ENCODE assay signal across 8 cellular contexts in the genomic region with DNA sequence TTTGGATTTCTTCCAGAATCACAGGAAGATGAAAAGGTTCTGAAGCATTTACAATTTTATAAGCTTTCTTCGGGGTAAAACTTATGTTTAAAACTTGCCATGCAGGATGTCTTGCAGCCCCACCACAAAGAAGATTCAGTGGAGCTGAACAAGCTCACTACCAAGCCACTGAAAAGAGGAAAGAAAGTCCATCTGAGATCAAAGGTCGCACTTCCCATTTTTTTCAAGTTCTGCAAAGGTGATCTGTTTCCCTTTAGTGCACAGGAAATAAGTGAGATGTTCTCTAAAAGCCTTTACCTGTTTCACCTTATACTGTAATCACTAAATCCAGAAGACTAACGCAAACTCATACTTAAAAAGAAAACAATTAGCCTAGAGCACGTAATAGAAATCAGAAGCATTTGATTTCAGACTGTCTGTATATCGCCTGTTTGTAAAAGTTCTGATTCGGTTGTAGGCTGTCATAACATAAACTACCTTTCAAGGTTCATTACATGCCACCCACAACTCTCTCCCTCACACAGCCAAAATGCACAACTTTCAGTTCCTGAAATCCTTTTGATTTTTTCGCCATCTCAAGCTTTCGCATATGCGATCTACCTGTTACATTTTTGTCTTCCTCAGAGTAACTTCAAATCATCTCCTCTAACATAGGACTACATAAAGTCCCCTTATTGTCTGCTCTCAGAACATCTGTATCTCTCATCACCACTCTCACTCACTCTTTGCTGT. TPM values are rescaled to one million over a fixed set of nuclear protein-coding genes. Genes with fewer than 3 reads are reported as not detected.
DNase-seq lines count a peak whose midpoint lies in the region; ATAC-seq, FAIRE-seq and TF ChIP-seq lines count a peak whose summit lies in the region.

No MANE protein-coding gene starts in this region.

- no peaks in the 10 kb centered on the region for H3K9me3 ChIP-seq in NT2/D1 (ENCODE audit: insufficient read depth, low read length)
- H3K9me3 ChIP-seq in HepG2 (ENCODE audit: low read length), result no peaks in the 10 kb centered on the region

- H3K9me3 Mint-ChIP-seq in activated CD4-positive, alpha-beta T cell treated with anti-CD3 and anti-CD28 coated beads, Interleukin-2, amount 10 ng/mL, durations not matched to agents 7 days and 5 days, result no peaks in the 10 kb centered on the region
- H3K9me3 Mint-ChIP-seq in CD14-positive monocyte, result no peaks in the 10 kb centered on the region

- in situ Hi-C loops in HepG2 (cut with HindIII; ENCODE audit: extremely low pct_ligation_motif_present, low pct_unique_long_range_greater_than_20kb), result no loop called here

- H3K4me3 ChIP-seq in NT2/D1 (ENCODE audit: insufficient read length, low read depth), result peak overlapping the region; percentile 86
- peak overlapping the region; percentile 88 to 92 (median 90); a peak in 5 of 6 replicates for H3K4me3 ChIP-seq in HepG2 (replicated peaks in 1 of 3; ENCODE audit: insufficient read depth in 1 of 3, low read depth in 2 of 3, low read length in 3 of 3)

- no peak for TF ChIP-seq POLR2A in HepG2 (IDR thresholded peaks at IDR 0.05; ENCODE audit: insufficient read depth in 1 of 2, low read depth in 2 of 2, low read length in 2 of 2)

- CTCF ChIA-PET in HepG2 (lab: Yijun Ruan, JAX; ENCODE audit: low intra/inter-chr PET ratio, low total read pairs), result no interaction called here
- CTCF ChIA-PET in activated CD4-positive, alpha-beta T cell treated with anti-CD3 and anti-CD28 coated beads, Interleukin-2, amount 10 ng/mL, durations not matched to agents 7 days and 5 days (lab: Charles Lee), result interaction anchor here (0.8 to 1.5 kb wide), 5 partner anchors 9 to 175 kb away, joined by 3 to 5 read pairs (median 3); a partner anchor contains a TSS

- 80% methylated on average over 9 of the region's 9 CpGs for WGBS in HepG2 (ENCODE audit: low lambda C conversion rate)

- peaks cover 19% of the 10 kb centered on the region for H3K4me1 Mint-ChIP-seq in activated CD4-positive, alpha-beta T cell treated with anti-CD3 and anti-CD28 coated beads, Interleukin-2, amount 10 ng/mL, durations not matched to agents 7 days and 5 days
- peaks cover 33% of the 10 kb centered on the region for H3K4me1 Mint-ChIP-seq in CD14-positive monocyte

- peaks cover 23% of the 10 kb centered on the region for H4K20me1 ChIP-seq in HepG2 (ENCODE audit: insufficient read depth, low read length)

- FAIRE-seq in HepG2 (lab: Jason Lieb, UNC) (no peak), RCC 7860 (lab: Jason Lieb, UNC) (no peak)

- intact Hi-C loops in HepG2 (cut with micrococcal nuclease; ENCODE audit: unreplicated experiment) (loop anchor here (1.0 to 2.0 kb wide), 3 partner anchors 45 to 79 kb away; a partner anchor contains a TSS), CD14-positive monocyte (cut with micrococcal nuclease) (loop anchor here in 1 of 2 donors (10.0 kb wide), 1 partner anchor 77 kb away; a partner anchor contains a TSS)

- no peak for TF ChIP-seq RAD21 in HepG2 (CRISPR knock-in tag; IDR thresholded peaks at IDR 0.05)

- H3K79me2 ChIP-seq in HepG2 (ENCODE audit: insufficient read depth, low read length), result peaks cover 85% of the 10 kb centered on the region

- peak overlapping the region; percentile 86 for H3K27ac ChIP-seq in HepG2 (ENCODE audit: extremely low read length, insufficient read depth, low read length)

- H3K4me2 ChIP-seq in HepG2 (ENCODE audit: low read depth, low read length), result peak overlapping the region; percentile 83

- H3K27me3 ChIP-seq in NT2/D1 (ENCODE audit: insufficient read depth, insufficient read length) (no peaks in the 10 kb centered on the region), HepG2 (ENCODE audit: control insufficient read depth in 1 of 2, insufficient read depth in 2 of 2, low read length in 2 of 2) (no peaks in the 10 kb centered on the region; a peak in 1 of 5 replicates)

- DNase-seq in EH (ENCODE audit: low read depth) (peak; percentile 9), NT2/D1 (ENCODE audit: low read depth, low spot score) (no peak), HepG2 (ENCODE audit: low spot score) (no peak), CD14-positive monocyte (ENCODE audit: low spot score) (no peak), RCC 7860 (ENCODE audit: low spot score) (no peak)
- no peak for DNase-seq in activated CD4-positive, alpha-beta T cell treated with anti-CD3 and anti-CD28 coated beads, Interleukin-2, amount 10 ng/mL, durations not matched to agents 7 days and 5 days
- DNase-seq in activated effector memory CD4-positive, alpha-beta T cell treated with Interleukin-2 at 50 U/mL for 16 hours, result no peak

- H3K4me3 Mint-ChIP-seq in activated CD4-positive, alpha-beta T cell treated with anti-CD3 and anti-CD28 coated beads, Interleukin-2, amount 10 ng/mL, durations not matched to agents 7 days and 5 days, result no peak overlapping the region
- H3K4me3 Mint-ChIP-seq in CD14-positive monocyte, result no peak overlapping the region

- H3K36me3 Mint-ChIP-seq in activated CD4-positive, alpha-beta T cell treated with anti-CD3 and anti-CD28 coated beads, Interleukin-2, amount 10 ng/mL, durations not matched to agents 7 days and 5 days (ENCODE audit: low read depth), result peaks cover 7% of the 10 kb centered on the region
- H3K36me3 Mint-ChIP-seq in CD14-positive monocyte, result peaks cover 10 to 13% of the 10 kb centered on the region in 2 donors

- H3K36me3 ChIP-seq in NT2/D1 (ENCODE audit: insufficient read depth, insufficient read length, low read length), result no peaks in the 10 kb centered on the region
- no peaks in the 10 kb centered on the region for H3K36me3 ChIP-seq in HepG2 (replicated peaks in 1 of 2; ENCODE audit: control insufficient read depth in 1 of 2, insufficient read depth in 2 of 2, low read length in 2 of 2)

- no peak overlapping the region for H3K27ac Mint-ChIP-seq in activated CD4-positive, alpha-beta T cell treated with anti-CD3 and anti-CD28 coated beads, Interleukin-2, amount 10 ng/mL, durations not matched to agents 7 days and 5 days
- peak overlapping the region in 1 of 7 donors; percentile 14 for H3K27ac Mint-ChIP-seq in CD14-positive monocyte

- ATAC-seq in GM21737 (IDR thresholded peaks at IDR 0.05; ENCODE audit: unreplicated experiment) (peak; percentile 41), HepG2 (no peak)

- no TSS peak for BruUV-seq in HepG2 (replicated peaks; lab: Mats Ljungman, UMichigan)

- TF ChIP-seq CTCF in HepG2 (CRISPR knock-in tag; IDR thresholded peaks at IDR 0.05) (no peak), CD14-positive monocyte (IDR thresholded peaks at IDR 0.05) (no peak)

- TF ChIP-seq EP300 in HepG2 (IDR thresholded peaks at IDR 0.05; ENCODE audit: low read depth in 2 of 2, low read length in 2 of 2) (no peak), HepG2 (CRISPR knock-in tag; IDR thresholded peaks at IDR 0.05; ENCODE audit: borderline replicate concordance) (no peak)

- H3K9ac ChIP-seq in NT2/D1 (ENCODE audit: insufficient read length, low read depth) (peak overlapping the region; percentile 94), HepG2 (ENCODE audit: insufficient read depth, low read depth, low read length) (peak overlapping the region; percentile 91)

- no peaks in the 10 kb centered on the region for H3K27me3 Mint-ChIP-seq in activated CD4-positive, alpha-beta T cell treated with anti-CD3 and anti-CD28 coated beads, Interleukin-2, amount 10 ng/mL, durations not matched to agents 7 days and 5 days
- H3K27me3 Mint-ChIP-seq in CD14-positive monocyte (ENCODE audit: low read depth in 3 of 3), result no peaks in the 10 kb centered on the region

- no peak overlapping the region for H2AFZ ChIP-seq in HepG2 (ENCODE audit: low read length)

- H3K4me1 ChIP-seq in NT2/D1 (ENCODE audit: insufficient read depth, insufficient read length) (no peaks in the 10 kb centered on the region), HepG2 (ENCODE audit: insufficient read depth, low read length) (peaks cover 67% of the 10 kb centered on the region)

- POLR2A ChIA-PET in HepG2 (lab: Yijun Ruan, JAX), result interaction anchor here (0.8 to 3.6 kb wide), 7 partner anchors 8 to 75 kb away, joined by 3 to 37 read pairs (median 7); a partner anchor contains a TSS
- POLR2A ChIA-PET in activated CD4-positive, alpha-beta T cell treated with anti-CD3 and anti-CD28 coated beads, Interleukin-2, amount 10 ng/mL, durations not matched to agents 7 days and 5 days (lab: Charles Lee), result interaction anchor here (0.9 kb wide), 1 partner anchor 175 kb away, joined by 4 read pairs; no protein-coding TSS in a partner anchor

TF ChIP-seq in HepG2, 621 proteins besides CTCF, POLR2A, EP300 and RAD21 (continues in another document):
- TF ChIP-seq NR2F1 (CRISPR knock-in tag; IDR thresholded peaks at IDR 0.05) (peak; percentile 10 to 29; a peak in 1 of 4 replicates), HNF4A (CRISPR knock-in tag; IDR thresholded peaks at IDR 0.05) (peak; percentile 57), ZFP90 (CRISPR knock-in tag; IDR thresholded peaks at IDR 0.05; ENCODE audit: borderline replicate concordance) (no peak), GATAD1 (CRISPR knock-in tag; IDR thresholded peaks at IDR 0.05) (0 out of 2 replicates have a peak, but pooled peaks have one; percentile 6), CENPT (CRISPR knock-in tag; IDR thresholded peaks at IDR 0.05; ENCODE audit: low read depth) (no peak)

RNA-seq across cellular contexts. Expression of a gene that starts 1.8 kb away (rescaled TPM):
- 98.1 and 143 TPM in 2 replicates for total RNA-seq in HepG2 (2016; rRNA removed; fragmentation: Illumina TruSeq; extraction: Trizol)
- total RNA-seq in HepG2 (2016; cell fraction: cytosol; rRNA removed; fragmentation: Illumina TruSeq; extraction: Trizol; ENCODE audit: low read depth), result 13.1 and 17.5 TPM in 2 replicates
- 93.2 and 152 TPM in 2 replicates for total RNA-seq in HepG2 (2016; cell fraction: insoluble cytoplasmic fraction; rRNA removed; fragmentation: Illumina TruSeq; extraction: Trizol)
- total RNA-seq in HepG2 (2016; cell fraction: membrane; rRNA removed; fragmentation: Illumina TruSeq; extraction: Trizol), result 28.7 and 33.7 TPM in 2 replicates
- total RNA-seq in HepG2 (2016; cell fraction: nucleus; rRNA removed; fragmentation: Illumina TruSeq; extraction: Trizol), result 73.0 and 77.3 TPM in 2 replicates
- polyA plus RNA-seq in HepG2 (2011; rRNA removed) (25.4 and 32.8 TPM in 2 replicates), CD14-positive monocyte (100 to 1,000 TPM; 102 to 104 TPM)
- 14.2 and 20.3 TPM in 2 replicates for polyA plus RNA-seq in HepG2 (2011; cell fraction: cytosol; rRNA removed)
- polyA plus RNA-seq in HepG2 (2011; cell fraction: nucleus; rRNA removed), result 12.5 and 14.9 TPM in 2 replicates
- polyA plus RNA-seq in HepG2 (2012), result 50.4 and 56.6 TPM in 2 replicates
- 17.0 and 21.2 TPM in 2 replicates for polyA plus RNA-seq in HepG2 (2016; cell fraction: cytosol; fragmentation: Illumina TruSeq; extraction: Trizol; ENCODE audit: low read depth)
- 148 and 165 TPM in 2 replicates for polyA plus RNA-seq in HepG2 (2016; cell fraction: insoluble cytoplasmic fraction; fragmentation: Illumina TruSeq; extraction: Trizol; ENCODE audit: low read depth)
- polyA plus RNA-seq in HepG2 (2016; cell fraction: membrane; fragmentation: Illumina TruSeq; extraction: Trizol; ENCODE audit: low read depth), result 30.8 and 32.0 TPM in 2 replicates
- polyA plus RNA-seq in HepG2 (2016; cell fraction: nucleus; fragmentation: Illumina TruSeq; extraction: Trizol; ENCODE audit: insufficient read depth, low read depth), result 73.1 and 75.7 TPM in 2 replicates
- polyA minus RNA-seq in HepG2 (2011; rRNA and poly(A)+ RNA removed; ENCODE audit: low replicate concordance), result 6.4 and 6.9 TPM in 2 replicates
- polyA minus RNA-seq in HepG2 (2011; cell fraction: cytosol; rRNA and poly(A)+ RNA removed), result 16.4 and 21.5 TPM in 2 replicates
- 84.5 and 92.7 TPM in 2 replicates for polyA minus RNA-seq in HepG2 (2011; cell fraction: nucleus; rRNA and poly(A)+ RNA removed)
- 10 to 100 TPM; 31.1 to 38.5 TPM for total RNA-seq in activated CD4-positive, alpha-beta T cell treated with anti-CD3 and anti-CD28 coated beads, Interleukin-2, amount 10 ng/mL, durations not matched to agents 7 days and 5 days
